ENCODE assay signal across 8 cellular contexts in the genomic region with DNA sequence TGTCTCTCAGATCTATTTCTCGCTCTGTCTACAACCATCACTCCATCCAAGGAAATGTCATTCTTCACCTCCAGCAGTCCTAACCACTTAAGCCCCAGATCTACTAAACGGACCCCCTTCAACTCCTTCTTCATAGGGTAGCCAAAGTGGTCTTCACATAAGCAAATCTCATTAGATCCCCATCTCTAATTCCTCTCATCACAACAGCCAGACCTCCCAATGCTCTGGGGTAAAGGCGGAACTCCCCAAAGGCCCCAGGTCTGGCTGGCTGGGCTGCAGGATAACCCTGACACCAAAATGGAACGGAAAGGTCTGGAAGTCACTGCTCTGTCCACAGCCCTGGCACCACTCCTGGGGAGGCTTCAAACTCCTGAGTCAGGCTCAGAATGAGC. TPM values are rescaled to one million over a fixed set of nuclear protein-coding genes. Genes with fewer than 3 reads are reported as not detected.
DNase-seq lines count a peak whose midpoint lies in the region; ATAC-seq, FAIRE-seq and TF ChIP-seq lines count a peak whose summit lies in the region.

No MANE protein-coding gene starts in this region.

- no peak overlapping the region for H3K4me3 Mint-ChIP-seq in activated naive CD4-positive, alpha-beta T cell treated with anti-CD3 and anti-CD28 coated beads, Interleukin-2, amount 50 U/mL, for 24 hours
- no peak overlapping the region for H3K4me3 Mint-ChIP-seq in activated naive CD4-positive, alpha-beta T cell treated with anti-CD3 and anti-CD28 coated beads for 36 hours

- no peak for TF ChIP-seq RAD21 in K562 (CRISPR knock-in tag; conservative IDR thresholded peaks at IDR 0.05 in 1 of 2, IDR thresholded peaks at IDR 0.05 in 1 of 2)

- H3K9me3 ChIP-seq in K562 (replicated peaks; ENCODE audit: control insufficient read depth, insufficient read depth, low read depth, low read length) (no peaks in the 10 kb centered on the region), mucosa of rectum (ENCODE audit: control insufficient read depth in 2 of 2, low read length in 2 of 2) (no peaks in the 10 kb centered on the region), upper lobe of left lung (no peaks in the 10 kb centered on the region)

- peaks cover 53% of the 10 kb centered on the region for H3K4me1 Mint-ChIP-seq in activated naive CD4-positive, alpha-beta T cell treated with anti-CD3 and anti-CD28 coated beads, Interleukin-2, amount 50 U/mL, for 24 hours
- peaks cover 57% of the 10 kb centered on the region for H3K4me1 Mint-ChIP-seq in activated naive CD4-positive, alpha-beta T cell treated with anti-CD3 and anti-CD28 coated beads for 36 hours (ENCODE audit: low read depth)

- H3K9ac ChIP-seq in K562 (ENCODE audit: insufficient read depth in 1 of 2, low read depth in 2 of 2, low read length in 2 of 2) (peak overlapping the region; percentile 77 to 85), mucosa of rectum (ENCODE audit: low read depth in 1 of 2, low read length in 2 of 2) (peak overlapping the region; percentile 67 to 79)

- no peak for TF ChIP-seq POLR2A in K562 (conservative IDR thresholded peaks at IDR 0.05)
- no peak for TF ChIP-seq POLR2A in upper lobe of left lung (IDR thresholded peaks at IDR 0.05)

- H3K27ac ChIP-seq in K562 (ENCODE audit: extremely low read depth, low read depth, low read length): peak overlapping the region; percentile 98
- peak overlapping the region; percentile 94 to 96 for H3K27ac ChIP-seq in mucosa of rectum (ENCODE audit: low read depth in 2 of 2, low read length in 2 of 2)
- H3K27ac ChIP-seq in upper lobe of left lung: peak overlapping the region; percentile 80 to 94 (median 88)

- in situ Hi-C loops in K562 (cut with MboI) (no loop called here), GM13976 (cut with MboI; ENCODE audit: low sequenced_read_pairs, unreplicated experiment) (no loop called here)

- H3K36me3 ChIP-seq in K562 (ENCODE audit: control insufficient read depth, insufficient read depth, low read length) (peaks cover 50% of the 10 kb centered on the region), mucosa of rectum (ENCODE audit: control insufficient read depth in 2 of 2, insufficient read depth in 2 of 2, low read length in 2 of 2) (no peaks in the 10 kb centered on the region), upper lobe of left lung (no peaks in the 10 kb centered on the region)

- CTCF ChIA-PET in activated naive CD4-positive, alpha-beta T cell treated with anti-CD3 and anti-CD28 coated beads for 36 hours (lab: Charles Lee): interaction anchor here (1.0 kb wide), 1 partner anchor 19 kb away, joined by 4 read pairs; no protein-coding TSS in a partner anchor
- CTCF ChIA-PET in K562 (lab: Yijun Ruan, JAX; ENCODE audit: low intra/inter-chr PET ratio): no interaction called here

- no peak overlapping the region; the same call in 1 of the 2 replicates for H3K4me3 ChIP-seq in K562
- H3K4me3 ChIP-seq in mucosa of rectum (ENCODE audit: low read length in 2 of 2): peak overlapping the region; percentile 23 to 45
- H3K4me3 ChIP-seq in upper lobe of left lung: no peak overlapping the region

- FAIRE-seq in K562 (lab: Jason Lieb, UNC): no peak

- H3K27me3 Mint-ChIP-seq in activated naive CD4-positive, alpha-beta T cell treated with anti-CD3 and anti-CD28 coated beads, Interleukin-2, amount 50 U/mL, for 24 hours: no peaks in the 10 kb centered on the region
- H3K27me3 Mint-ChIP-seq in activated naive CD4-positive, alpha-beta T cell treated with anti-CD3 and anti-CD28 coated beads for 36 hours (ENCODE audit: low read depth): no peaks in the 10 kb centered on the region

- H3K27me3 ChIP-seq in K562 (ENCODE audit: control insufficient read depth in 2 of 2, insufficient read depth in 2 of 2, low read length in 2 of 2) (no peaks in the 10 kb centered on the region), mucosa of rectum (ENCODE audit: control insufficient read depth in 2 of 2, insufficient read depth in 2 of 2, low read length in 2 of 2) (no peaks in the 10 kb centered on the region), upper lobe of left lung (no peaks in the 10 kb centered on the region)

- no peak overlapping the region for H2AFZ ChIP-seq in K562 (ENCODE audit: low read depth, low read length)

- peaks cover 2% of the 10 kb centered on the region for H3K36me3 Mint-ChIP-seq in activated naive CD4-positive, alpha-beta T cell treated with anti-CD3 and anti-CD28 coated beads, Interleukin-2, amount 50 U/mL, for 24 hours
- H3K36me3 Mint-ChIP-seq in activated naive CD4-positive, alpha-beta T cell treated with anti-CD3 and anti-CD28 coated beads for 36 hours (ENCODE audit: low read depth): peaks cover 2% of the 10 kb centered on the region

- no peaks in the 10 kb centered on the region for H3K9me3 Mint-ChIP-seq in activated naive CD4-positive, alpha-beta T cell treated with anti-CD3 and anti-CD28 coated beads, Interleukin-2, amount 50 U/mL, for 24 hours
- H3K9me3 Mint-ChIP-seq in activated naive CD4-positive, alpha-beta T cell treated with anti-CD3 and anti-CD28 coated beads for 36 hours: no peaks in the 10 kb centered on the region

- H3K27ac Mint-ChIP-seq in activated naive CD4-positive, alpha-beta T cell treated with anti-CD3 and anti-CD28 coated beads, Interleukin-2, amount 50 U/mL, for 24 hours: peak overlapping the region; percentile 0
- H3K27ac Mint-ChIP-seq in activated naive CD4-positive, alpha-beta T cell treated with anti-CD3 and anti-CD28 coated beads for 36 hours: no peak overlapping the region

- ATAC-seq in K562: no peak
- ATAC-seq in upper lobe of left lung (ENCODE audit: low FRiP score in 2 of 2): no peak

- no peak for DNase-seq in activated naive CD4-positive, alpha-beta T cell treated with anti-CD3 and anti-CD28 coated beads for 36 hours
- DNase-seq in K562 (ENCODE audit: extremely low read depth in 1 of 4, low spot score in 3 of 4) (no peak), upper lobe of left lung (no peak), NCI-H774 (lab: John Stamatoyannopoulos, UW) (no peak), GM13976 (ENCODE audit: low spot score) (no peak), superior temporal gyrus (ENCODE audit: extremely low spot score) (no peak)

- H3K4me2 ChIP-seq in K562 (ENCODE audit: insufficient read depth, low read length): peak overlapping the region; percentile 67

- TF ChIP-seq EP300 in K562 (IDR thresholded peaks at IDR 0.05; ENCODE audit: low read length) (no peak), upper lobe of left lung (IDR thresholded peaks at IDR 0.05) (no peak)

- peaks cover 91% of the 10 kb centered on the region for H3K79me2 ChIP-seq in K562 (ENCODE audit: control insufficient read depth, insufficient read depth, low read length)

- TSS peak; percentile 22 for BruUV-seq in K562 (replicated peaks; lab: Mats Ljungman, UMichigan)

- intact Hi-C loops in activated naive CD4-positive, alpha-beta T cell treated with anti-CD3 and anti-CD28 coated beads for 36 hours (cut with micrococcal nuclease): loop anchor here (1.0 kb wide), 1 partner anchor 9 kb away; no protein-coding TSS in a partner anchor
- intact Hi-C loops in K562 (cut with micrococcal nuclease): loop anchor here (1.0 to 2.0 kb wide), 4 partner anchors 10 to 97 kb away; no protein-coding TSS in a partner anchor

- TF ChIP-seq CTCF in K562 (IDR thresholded peaks at IDR 0.05 in 2 of 3, conservative IDR thresholded peaks at IDR 0.05 in 1 of 3; ENCODE audit: insufficient read depth in 2 of 3, low read depth in 1 of 3, low read length in 3 of 3) (no peak), upper lobe of left lung (IDR thresholded peaks at IDR 0.05) (no peak), GM13976 (IDR thresholded peaks at IDR 0.05; ENCODE audit: borderline replicate concordance, control extremely low read depth, extremely low read depth, insufficient read depth, missing control alignments) (no peak)

- H3K4me1 ChIP-seq in K562 (replicated peaks in 1 of 2; ENCODE audit: control insufficient read depth in 2 of 2, insufficient read depth in 2 of 2, low read length in 2 of 2) (peaks cover 75 to 78% of the 10 kb centered on the region in 2 experiments), mucosa of rectum (ENCODE audit: control insufficient read depth in 2 of 2, insufficient read depth in 2 of 2, low read length in 2 of 2) (peaks cover 36 to 38% of the 10 kb centered on the region in 2 donors), upper lobe of left lung (peaks cover 67 to 73% (median 71%) of the 10 kb centered on the region in 4 donors)

- H3K9me1 ChIP-seq in K562 (ENCODE audit: control insufficient read depth, insufficient read depth, low read length): no peaks in the 10 kb centered on the region

- 16% methylated on average over 4 of the region's 4 CpGs for WGBS in K562 (ENCODE audit: insufficient coverage, low coverage, missing lambda C conversion rate)
- WGBS in upper lobe of left lung, 2 donors: 26 to 33% methylated on average over 4 of the region's 4 CpGs

- H4K20me1 ChIP-seq in K562 (replicated peaks; ENCODE audit: control insufficient read depth, insufficient read depth, low read length): 0 out of 2 replicates have a peak, but pooled peaks cover under 1% of the 10 kb centered on the region

- POLR2A ChIA-PET in K562 (lab: Yijun Ruan, JAX): interaction anchor here (0.5 to 1.6 kb wide), 11 partner anchors 9 to 1092 kb away, joined by 3 to 14 read pairs (median 4); no protein-coding TSS in a partner anchor

RNA-seq across cellular contexts. Expression of a gene that starts 11.1 kb away (rescaled TPM):
- total RNA-seq in activated naive CD4-positive, alpha-beta T cell treated with anti-CD3 and anti-CD28 coated beads for 36 hours: 1 to 10 TPM; 9.3 to 9.9 TPM
- 87.4 and 216 TPM in 2 replicates for total RNA-seq in K562 (2011; cell fraction: chromatin; rRNA removed; ENCODE audit: low replicate concordance)
- 182 and 184 TPM in 2 replicates for total RNA-seq in K562 (2011; cell fraction: nucleolus; rRNA removed)
- 128 and 145 TPM in 2 replicates for total RNA-seq in K562 (2011; cell fraction: nucleoplasm; rRNA removed)
- total RNA-seq in K562 (2014; rRNA removed) (75.5 and 95.5 TPM in 2 replicates), K562 (2014; rRNA removed; fragmentation: Illumina TruSeq; extraction: Trizol) (23.7 and 31.8 TPM in 2 replicates), K562 (2015; rRNA removed; fragmentation: Illumina TruSeq; extraction: Trizol) (48.9 and 53.8 TPM in 2 replicates), K562 (2021) (98.9 and 108 TPM in 2 replicates), upper lobe of left lung (10 to 100 TPM; 12.5 to 50.3 (median 26.1) TPM)
- polyA plus RNA-seq in K562 (2011; rRNA removed) (34.3 and 40.9 TPM in 2 replicates), K562 (2014; fragmentation: Illumina TruSeq; extraction: Trizol) (25.1 and 50.7 TPM in 2 replicates), K562 (2014; fragmentation: Nextera tagmentation; extraction: Ambion mirVana) (1 to 10 TPM; 1.5 to 2.4 TPM), K562 (2014; rRNA removed) (50.5 and 57.8 TPM in 2 replicates)
- polyA plus RNA-seq in K562 (2011; cell fraction: cytosol; rRNA removed): 50.0 and 87.1 TPM in 2 replicates
- 25.8 and 38.5 TPM in 2 replicates for polyA plus RNA-seq in K562 (2011; cell fraction: nucleus; rRNA removed)
- 67.8 and 92.0 TPM in 2 replicates for polyA plus RNA-seq in K562 (2012)
- polyA minus RNA-seq in K562 (2011; rRNA and poly(A)+ RNA removed): 57.6 and 96.4 TPM in 2 replicates
- polyA minus RNA-seq in K562 (2011; cell fraction: cytosol; rRNA and poly(A)+ RNA removed): 126 and 151 TPM in 2 replicates
- 24.9 and 34.4 TPM in 2 replicates for polyA minus RNA-seq in K562 (2011; cell fraction: nucleus; rRNA and poly(A)+ RNA removed)

RNA-seq across cellular contexts. Expression of a gene that starts 26.6 kb away (rescaled TPM):
- total RNA-seq in activated naive CD4-positive, alpha-beta T cell treated with anti-CD3 and anti-CD28 coated beads for 36 hours: 10 to 100 TPM; 12.2 to 12.6 TPM
- 66.2 and 212 TPM in 2 replicates for total RNA-seq in K562 (2011; cell fraction: chromatin; rRNA removed; ENCODE audit: low replicate concordance)
- 117 and 131 TPM in 2 replicates for total RNA-seq in K562 (2011; cell fraction: nucleolus; rRNA removed)
- 80.1 and 84.7 TPM in 2 replicates for total RNA-seq in K562 (2011; cell fraction: nucleoplasm; rRNA removed)
- total RNA-seq in K562 (2014; rRNA removed) (12.6 and 15.6 TPM in 2 replicates), K562 (2014; rRNA removed; fragmentation: Illumina TruSeq; extraction: Trizol) (4.7 and 6.9 TPM in 2 replicates), K562 (2015; rRNA removed; fragmentation: Illumina TruSeq; extraction: Trizol) (7.4 and 7.7 TPM in 2 replicates), K562 (2021) (18.6 and 19.0 TPM in 2 replicates), upper lobe of left lung (10 to 100 TPM; 16.0 to 51.3 (median 24.5) TPM)
- polyA plus RNA-seq in K562 (2011; rRNA removed) (13.5 and 22.6 TPM in 2 replicates), K562 (2014; fragmentation: Illumina TruSeq; extraction: Trizol) (8.3 and 9.1 TPM in 2 replicates), K562 (2014; fragmentation: Nextera tagmentation; extraction: Ambion mirVana) (1 to 10 TPM in 1 of 2 experiments, under 1 TPM in 1; 0.92 to 1.1 TPM), K562 (2014; rRNA removed) (15.1 and 19.9 TPM in 2 replicates)
- polyA plus RNA-seq in K562 (2011; cell fraction: cytosol; rRNA removed): 16.3 and 19.3 TPM in 2 replicates
- polyA plus RNA-seq in K562 (2011; cell fraction: nucleus; rRNA removed): 115 and 146 TPM in 2 replicates
- 10.0 and 16.5 TPM in 2 replicates for polyA plus RNA-seq in K562 (2012)
- 7.5 and 9.5 TPM in 2 replicates for polyA minus RNA-seq in K562 (2011; rRNA and poly(A)+ RNA removed)
- 8.0 and 12.0 TPM in 2 replicates for polyA minus RNA-seq in K562 (2011; cell fraction: cytosol; rRNA and poly(A)+ RNA removed)
- polyA minus RNA-seq in K562 (2011; cell fraction: nucleus; rRNA and poly(A)+ RNA removed): 25.0 and 31.0 TPM in 2 replicates

Comparison
In these comparisons a context has a peak if more than half of its experiments do, and no peak if none do; other contexts are left out.
1. H3K4me3 ChIP-seq: peak in mucosa of rectum (2 of 2); none in K562 (single experiment) and upper lobe of left lung (0 of 4).
2. Peak in every context shown above with its lines, with median percentiles within 50 percentile points of each other: H3K27ac ChIP-seq.